ENCODE assay signal across 8 cellular contexts in genomic region chr2:37656512-37657423, GRCh38. TPM values are rescaled to one million over a fixed set of nuclear protein-coding genes. Genes with fewer than 3 reads are reported as not detected.
DNase-seq lines count a peak whose midpoint lies in the region; ATAC-seq, FAIRE-seq and TF ChIP-seq lines count a peak whose summit lies in the region.

No MANE protein-coding gene starts in this region.

- peak; percentile 53 for FAIRE-seq in GM19239 (lab: Jason Lieb, UNC)

- H3K36me3 ChIP-seq in NT2/D1 (ENCODE audit: insufficient read depth, insufficient read length, low read length), result peaks cover 35% of the 10 kb centered on the region
- H3K36me3 ChIP-seq in esophagus muscularis mucosa, result peaks cover 0 to 4% (median 0%) of the 10 kb centered on the region in 4 donors
- no peaks in the 10 kb centered on the region for H3K36me3 ChIP-seq in colonic mucosa

- TF ChIP-seq CTCF in esophagus muscularis mucosa (IDR thresholded peaks at IDR 0.05) (no peak), colonic mucosa (IDR thresholded peaks at IDR 0.05) (no peak)

- H3K4me1 ChIP-seq in NT2/D1 (ENCODE audit: insufficient read depth, insufficient read length), result peaks cover 7% of the 10 kb centered on the region
- peaks cover 95 to 99% (median 97%) of the 10 kb centered on the region in 4 donors for H3K4me1 ChIP-seq in esophagus muscularis mucosa
- no peaks in the 10 kb centered on the region for H3K4me1 ChIP-seq in colonic mucosa

- DNase-seq in GM19239 (ENCODE audit: insufficient read length, low spot score), result no peak
- DNase-seq in NT2/D1 (ENCODE audit: low read depth, low spot score), result peak; percentile 90
- no peak for DNase-seq in esophagus muscularis mucosa (ENCODE audit: extremely low spot score)
- no peak for DNase-seq in sciatic nerve (ENCODE audit: low spot score)
- DNase-seq in ACHN, result no peak
- DNase-seq in colonic mucosa, result no peak
- no peak for DNase-seq in COLO668 (lab: John Stamatoyannopoulos, UW; ENCODE audit: unreplicated experiment)
- no peak for DNase-seq in hypothalamus (lab: John Stamatoyannopoulos, UW)

- WGBS in esophagus muscularis mucosa, result 33% methylated on average over 11 of the region's 11 CpGs

- intact Hi-C loops in esophagus muscularis mucosa (cut with DNase I) (no loop called here), sciatic nerve (cut with DNase I) (no loop called here), colonic mucosa (cut with DNase I) (no loop called here)

- H3K27ac ChIP-seq in esophagus muscularis mucosa (replicated peaks in 1 of 4) (peak overlapping the region; percentile 67 to 98 (median 84)), colonic mucosa (no peak overlapping the region)

- H3K9me3 ChIP-seq in NT2/D1 (ENCODE audit: insufficient read depth, low read length) (0 out of 2 replicates have a peak, but pooled peaks cover 5% of the 10 kb centered on the region), esophagus muscularis mucosa (no peaks in the 10 kb centered on the region), colonic mucosa (no peaks in the 10 kb centered on the region)

- H3K9ac ChIP-seq in NT2/D1 (ENCODE audit: insufficient read length, low read depth) (no peak overlapping the region), colonic mucosa (ENCODE audit: low read depth in 2 of 2, low read length in 2 of 2) (no peak overlapping the region)

- peak; percentile 26 for ATAC-seq in sciatic nerve

- in situ Hi-C loops in ACHN (cut with HindIII; ENCODE audit: low pct_ligation_motif_present, low pct_unique_long_range_greater_than_20kb, low sequenced_read_pairs), result no loop called here

- H3K4me3 ChIP-seq in NT2/D1 (ENCODE audit: insufficient read length, low read depth) (no peak overlapping the region), esophagus muscularis mucosa (no peak overlapping the region), colonic mucosa (no peak overlapping the region)

- TF ChIP-seq EP300 in esophagus muscularis mucosa (IDR thresholded peaks at IDR 0.05), result peak; percentile 40

- H3K27me3 ChIP-seq in NT2/D1 (ENCODE audit: insufficient read depth, insufficient read length), result no peaks in the 10 kb centered on the region
- no peaks in the 10 kb centered on the region for H3K27me3 ChIP-seq in esophagus muscularis mucosa
- H3K27me3 ChIP-seq in colonic mucosa, result no peaks in the 10 kb centered on the region

- TF ChIP-seq POLR2A in esophagus muscularis mucosa (IDR thresholded peaks at IDR 0.05; ENCODE audit: low read depth), result no peak

RNA-seq across cellular contexts. Expression of gene CDC42EP3, which starts 14.7 kb away (rescaled TPM):
- total RNA-seq in esophagus muscularis mucosa (100 to 1,000 TPM in 2 of 4 donors, 10 to 100 TPM in 2; 67.7 to 217 (median 112) TPM), sciatic nerve (53.1 TPM), colonic mucosa (10 to 100 TPM in 1 of 2 donors, 1 to 10 TPM in 1; 7.2 to 37.3 TPM)
